25 cellular contexts compared by ENCODE assay signal in the genomic region with DNA sequence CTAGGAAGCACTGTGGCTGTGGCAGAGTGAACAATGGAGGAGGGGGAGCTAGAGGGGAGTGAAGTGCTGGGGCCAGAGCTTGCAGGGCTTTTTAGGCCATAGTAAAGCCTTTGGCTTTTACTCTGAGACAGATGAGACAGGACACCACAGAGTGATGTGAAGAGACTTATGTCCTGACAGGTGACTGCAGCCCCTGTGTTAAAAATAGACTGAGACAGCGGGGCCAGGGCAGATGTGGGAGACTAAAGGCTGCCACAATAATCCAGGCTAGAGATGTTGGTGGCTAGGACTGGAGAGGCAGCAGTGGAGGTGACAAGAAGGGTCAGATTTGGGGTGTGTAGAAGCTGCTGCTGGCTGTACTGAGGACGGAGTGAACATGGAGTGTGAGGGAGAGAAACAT. TPM values are rescaled to one million over a fixed set of nuclear protein-coding genes. Genes with fewer than 3 reads are reported as not detected.
"Had no signal": no experiment of that assay in that cellular context is flagged by ENCODE, and none has a peak within 500 bp of the region (broad histone marks: within the 10 kb centered on the region; RNA-seq: fewer than 3 reads in every experiment).

No MANE protein-coding gene starts in this region.

- H3K27ac ChIP-seq: body of pancreas, tibial artery had no signal

- H3K9me3 Mint-ChIP-seq: activated naive CD4-positive, alpha-beta T cell treated with anti-CD3 and anti-CD28 coated beads for 36 hours; activated naive CD8-positive, alpha-beta T cell treated with anti-CD3 and anti-CD28 coated beads, Interleukin-2, amount 50 U/mL, for 24 hours; nephron progenitor cell; stimulated activated naive CD8-positive, alpha-beta T cell treated with anti-CD3 and anti-CD28 coated beads, Interleukin-15, amount 100 ng/mL, for 72 hours; WTC11 had no signal

- H3K27me3 ChIP-seq: body of pancreas had no signal

- ATAC-seq: activated CD4-positive, alpha-beta T cell treated with anti-CD3 and anti-CD28 coated beads for 36 hours; activated naive CD8-positive, alpha-beta T cell treated with anti-CD3 and anti-CD28 coated beads, Interleukin-2, amount 50 U/mL, for 24 hours; body of pancreas; left ventricle myocardium superior; stimulated activated naive CD8-positive, alpha-beta T cell treated with anti-CD3 and anti-CD28 coated beads, Interleukin-15, amount 100 ng/mL, for 72 hours; WTC11 had no signal

- H3K27ac Mint-ChIP-seq: activated naive CD4-positive, alpha-beta T cell treated with anti-CD3 and anti-CD28 coated beads for 36 hours; activated naive CD8-positive, alpha-beta T cell treated with anti-CD3 and anti-CD28 coated beads, Interleukin-2, amount 50 U/mL, for 24 hours; progenitor cell of endocrine pancreas; stimulated activated naive CD8-positive, alpha-beta T cell treated with anti-CD3 and anti-CD28 coated beads, Interleukin-15, amount 100 ng/mL, for 72 hours; WTC11 had no signal

- H3K27me3 Mint-ChIP-seq: activated CD4-positive, alpha-beta T cell treated with anti-CD3 and anti-CD28 coated beads for 36 hours; activated naive CD8-positive, alpha-beta T cell treated with anti-CD3 and anti-CD28 coated beads, Interleukin-2, amount 50 U/mL, for 24 hours had no signal

- H3K4me3 ChIP-seq: body of pancreas, tibial artery had no signal

- H3K4me3 Mint-ChIP-seq: activated CD4-positive, alpha-beta T cell treated with anti-CD3 and anti-CD28 coated beads for 36 hours; activated naive CD4-positive, alpha-beta T cell treated with anti-CD3 and anti-CD28 coated beads for 36 hours; activated naive CD8-positive, alpha-beta T cell treated with anti-CD3 and anti-CD28 coated beads, Interleukin-2, amount 50 U/mL, for 24 hours; nephron progenitor cell; stimulated activated naive CD8-positive, alpha-beta T cell treated with anti-CD3 and anti-CD28 coated beads, Interleukin-15, amount 100 ng/mL, for 72 hours; WTC11 had no signal

- DNase-seq: activated CD4-positive, alpha-beta T cell treated with anti-CD3 and anti-CD28 coated beads for 36 hours; activated CD4-positive, alpha-beta T cell treated with anti-CD3 and anti-CD28 coated beads, Interleukin-2, amount 50 U/mL, for 4 hours; activated naive CD4-positive, alpha-beta T cell treated with anti-CD3 and anti-CD28 coated beads for 36 hours; activated naive CD8-positive, alpha-beta T cell treated with anti-CD3 and anti-CD28 coated beads, Interleukin-2, amount 50 U/mL, for 24 hours; activated T-cell treated with anti-CD3 and anti-CD28 coated beads, Interleukin-2, amount 50 U/mL, for 48 hours; caudate nucleus; dermis blood vessel endothelial cell; effector CD8-positive, alpha-beta T cell; foreskin melanocyte; head of caudate nucleus; hypothalamus; left ventricle myocardium superior; mammary epithelial cell; nephron progenitor cell; stimulated activated CD4-positive, alpha-beta T cell treated with anti-CD3 and anti-CD28 coated beads, Interleukin-12 subunit alpha, Interleukin-12 subunit beta, amount 100 ng/mL, for 4 hours; stimulated activated CD4-positive, alpha-beta T cell treated with anti-CD3 and anti-CD28 coated beads, Interleukin-4, amount 100 ng/mL, for 4 hours; stimulated activated naive CD8-positive, alpha-beta T cell treated with anti-CD3 and anti-CD28 coated beads, Interleukin-15, amount 100 ng/mL, for 72 hours; T-helper 1 cell; T1000; tibial artery had no signal

- H3K9me3 ChIP-seq: body of pancreas, tibial artery had no signal

RNA-seq across cellular contexts. Expression of gene SMTNL1, which starts 49.5 kb away (rescaled TPM):
- total RNA-seq: activated CD4-positive, alpha-beta T cell treated with anti-CD3 and anti-CD28 coated beads for 36 hours; activated naive CD4-positive, alpha-beta T cell treated with anti-CD3 and anti-CD28 coated beads for 36 hours; body of pancreas; dermis blood vessel endothelial cell; left ventricle myocardium superior; mammary epithelial cell; omental fat pad; progenitor cell of endocrine pancreas; ureter had no signal
